In the genomic region with DNA sequence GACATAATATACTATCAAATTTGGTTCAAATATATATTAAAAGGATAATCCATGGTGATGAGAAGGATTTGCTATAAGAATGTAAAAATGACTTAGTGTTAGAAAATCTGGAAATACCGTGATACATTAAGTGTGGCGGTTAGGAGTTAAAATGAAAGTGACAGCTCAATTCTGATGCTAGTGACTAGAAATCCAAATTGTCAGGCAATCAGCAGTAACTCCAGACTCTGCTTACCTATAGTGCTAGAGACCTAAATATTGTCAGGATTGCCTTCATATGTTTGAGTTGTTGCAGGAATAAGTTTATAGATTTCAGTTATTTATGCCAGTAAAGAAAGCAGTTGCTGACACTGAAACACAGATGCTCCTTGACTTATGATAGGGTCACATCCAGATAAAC, we compare ENCODE assay signal across 2 cellular contexts.
TF ChIP-seq lines count a peak whose summit lies in the region.

No MANE protein-coding gene starts in this region.

TF ChIP-seq in SK-N-SH treated with all-trans-retinoic acid at 6 μM for 48 hours, 23 proteins besides CTCF, POLR2A, EP300 and RAD21 (continued from another document):
- TF ChIP-seq ZC3H10 (CRISPR knock-in tag; IDR thresholded peaks at IDR 0.05): no peak

TF ChIP-seq in neural cell, 6 proteins besides CTCF, POLR2A, EP300 and RAD21 (continued from another document):
- TF ChIP-seq REST (IDR thresholded peaks at IDR 0.05; ENCODE audit: borderline replicate concordance): peak; percentile 15
- no peak for TF ChIP-seq SMC3 (conservative IDR thresholded peaks at IDR 0.05; ENCODE audit: poor library complexity)
- TF ChIP-seq POLR2AphosphoS5 (IDR thresholded peaks at IDR 0.05): peak; percentile 54
TF ChIP-seq in neural cell: peak in this region for 2.
